Comparison of ENCODE assay signal across 8 cellular contexts in genomic region chr1:66371233-66372005, GRCh38.
DNase-seq lines count a peak whose midpoint lies in the region; ATAC-seq and TF ChIP-seq lines count a peak whose summit lies in the region.

No MANE protein-coding gene starts in this region.

- DNase-seq in AG04450 (ENCODE audit: low read depth, low spot score) (no peak), heart left ventricle (peak in 3 of 5 donors; percentile 26 to 51 (median 44)), upper lobe of left lung (peak in 1 of 2 donors; percentile 43), H4 (ENCODE audit: low spot score) (no peak), HUDEP-2 (lab: John Stamatoyannopoulos, UW; ENCODE audit: unreplicated experiment in 76 of 76) (no peak)

- TF ChIP-seq CTCF in AG04450 (IDR thresholded peaks at IDR 0.05; ENCODE audit: low read depth, low read length), result no peak
- no peak for TF ChIP-seq CTCF in heart left ventricle (IDR thresholded peaks at IDR 0.05)
- no peak for TF ChIP-seq CTCF in upper lobe of left lung (IDR thresholded peaks at IDR 0.05)

- no peak for TF ChIP-seq EP300 in upper lobe of left lung (IDR thresholded peaks at IDR 0.05)

- intact Hi-C loops in heart left ventricle (cut with DNase I), result loop anchor here in 1 of 10 donors (5.0 kb wide), 1 partner anchor 39 kb away; no protein-coding TSS in a partner anchor

- peaks cover 0 to 77% (median 22%) of the 10 kb centered on the region in 12 donors for H3K4me1 ChIP-seq in heart left ventricle
- peaks cover 32 to 50% (median 43%) of the 10 kb centered on the region in 4 donors for H3K4me1 ChIP-seq in upper lobe of left lung

- H3K27me3 ChIP-seq in AG04450 (ENCODE audit: control insufficient read depth, insufficient read depth, low read length) (no peaks in the 10 kb centered on the region), heart left ventricle (no peaks in the 10 kb centered on the region), upper lobe of left lung (no peaks in the 10 kb centered on the region)

- H3K27ac ChIP-seq in AG04450 (ENCODE audit: low read depth, low read length) (peak overlapping the region; percentile 23), heart left ventricle (peak overlapping the region; percentile 7 to 90 (median 62)), upper lobe of left lung (peak overlapping the region; percentile 38 to 84 (median 65))

- POLR2A ChIA-PET in AG04450 (lab: Yijun Ruan, JAX), result no interaction called here

- 36 to 43% (median 39%) methylated on average over 7 of the region's 7 CpGs for WGBS in heart left ventricle, 4 donors
- WGBS in upper lobe of left lung, 2 donors, result 41 to 45% methylated on average over 7 of the region's 7 CpGs

- peaks cover 0 to 71% (median 57%) of the 10 kb centered on the region in 9 donors for H3K36me3 ChIP-seq in heart left ventricle
- peaks cover 5 to 53% (median 15%) of the 10 kb centered on the region in 4 donors for H3K36me3 ChIP-seq in upper lobe of left lung

- H3K9me3 ChIP-seq in AG04450 (ENCODE audit: control insufficient read depth, insufficient read depth, low read length) (no peaks in the 10 kb centered on the region), heart left ventricle (no peaks in the 10 kb centered on the region), upper lobe of left lung (no peaks in the 10 kb centered on the region)

- H3K4me3 ChIP-seq in AG04450 (ENCODE audit: low read depth, low read length) (no peak overlapping the region), heart left ventricle (no peak overlapping the region), upper lobe of left lung (no peak overlapping the region)

- ATAC-seq in GM19463 (IDR thresholded peaks at IDR 0.05; ENCODE audit: unreplicated experiment) (peak; percentile 22), SK-N-SH treated with all-trans-retinoic acid at 6 μM for 48 hours (peak; percentile 80), heart left ventricle (peak; percentile 38 to 80 (median 59)), upper lobe of left lung (ENCODE audit: low FRiP score in 2 of 2) (peak in 1 of 2 donors; percentile 20), GM18517 (IDR thresholded peaks at IDR 0.05; ENCODE audit: unreplicated experiment) (no peak)

- TF ChIP-seq POLR2A in heart left ventricle (IDR thresholded peaks at IDR 0.05), result no peak
- no peak for TF ChIP-seq POLR2A in upper lobe of left lung (IDR thresholded peaks at IDR 0.05)

- CTCF ChIA-PET in AG04450 (lab: Charles Lee), result interaction anchor here (0.8 to 1.7 kb wide), 3 partner anchors 8 to 132 kb away, joined by 3 to 5 read pairs (median 4); no protein-coding TSS in a partner anchor

TF ChIP-seq in SK-N-SH treated with all-trans-retinoic acid at 6 μM for 48 hours, 23 proteins besides CTCF, POLR2A, EP300 and RAD21:
- TF ChIP-seq TOX (CRISPR knock-in tag; IDR thresholded peaks at IDR 0.05; ENCODE audit: borderline replicate concordance) (no peak), ESRRG (CRISPR knock-in tag; IDR thresholded peaks at IDR 0.05) (no peak), ZFP3 (CRISPR knock-in tag; IDR thresholded peaks at IDR 0.05) (0 out of 2 replicates have a peak, but pooled peaks have one; percentile 16), OSR1 (CRISPR knock-in tag; IDR thresholded peaks at IDR 0.05) (no peak), TCF4 (CRISPR knock-in tag; IDR thresholded peaks at IDR 0.05; ENCODE audit: borderline replicate concordance) (no peak), CREB5 (CRISPR knock-in tag; IDR thresholded peaks at IDR 0.05; ENCODE audit: low read depth) (no peak), RARB (CRISPR knock-in tag; IDR thresholded peaks at IDR 0.05) (no peak)

Comparison
In these comparisons a context has a peak if more than half of its experiments do, and no peak if none do; other contexts are left out.
1. DNase-seq: peak in heart left ventricle (3 of 5); none in AG04450 (single experiment), H4 (single experiment) and HUDEP-2 (0 of 76).
2. Peak in every context shown above with its lines, with median percentiles within 50 percentile points of each other: H3K27ac ChIP-seq.